24 cellular contexts compared by ENCODE assay signal in the genomic region with DNA sequence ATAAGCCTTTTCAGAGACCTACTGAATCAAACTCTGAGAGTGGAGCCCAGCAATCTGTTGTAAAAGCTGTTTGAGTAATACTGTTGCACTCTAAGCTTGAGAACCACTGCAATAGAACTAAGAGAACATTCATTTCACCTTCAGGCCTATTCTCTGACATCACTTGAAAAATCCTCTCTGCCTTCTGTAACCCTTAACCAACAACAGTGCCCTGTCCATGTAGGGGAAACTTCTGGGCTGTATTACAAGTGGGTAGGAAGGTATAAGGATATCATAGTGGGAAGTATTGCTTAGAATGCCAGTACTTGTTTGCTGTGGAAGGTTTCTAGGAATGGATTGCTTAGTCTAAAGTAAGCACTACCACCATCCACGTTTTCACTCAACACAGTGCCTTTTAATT. TPM values are rescaled to one million over a fixed set of nuclear protein-coding genes. Genes with fewer than 3 reads are reported as not detected.
DNase-seq lines count a peak whose midpoint lies in the region; ATAC-seq and TF ChIP-seq lines count a peak whose summit lies in the region.
"Had no signal": no experiment of that assay in that cellular context is flagged by ENCODE, and none has a peak within 500 bp of the region (broad histone marks: within the 10 kb centered on the region; RNA-seq: fewer than 3 reads in every experiment).

No MANE protein-coding gene starts in this region.

- no peak for TF ChIP-seq EP300 in esophagus muscularis mucosa (IDR thresholded peaks at IDR 0.05)

- intact Hi-C loops in left ventricle myocardium superior (cut with micrococcal nuclease) (loop anchor here (10.0 kb wide), 1 partner anchor 243 kb away; no protein-coding TSS in a partner anchor), esophagus muscularis mucosa (cut with DNase I) (no loop called here)

- no peaks in the 10 kb centered on the region for H3K27me3 ChIP-seq in subcutaneous abdominal adipose tissue (ENCODE audit: control insufficient read depth in 5 of 5, insufficient read depth in 4 of 5, low read length in 5 of 5)
- no peaks in the 10 kb centered on the region for H3K27me3 ChIP-seq in esophagus muscularis mucosa
- H3K27me3 ChIP-seq: BE2C had no signal

- DNase-seq in amniotic epithelial cell (ENCODE audit: low read depth) (peak; percentile 46), choroid plexus epithelial cell (ENCODE audit: low read depth) (peak; percentile 11), left ventricle myocardium superior (no peak), esophagus muscularis mucosa (ENCODE audit: extremely low spot score) (no peak)
- DNase-seq: BE2C; Calu3; CD8-positive, alpha-beta memory T cell; DMS153; DND-41; Kasumi-1; MV-4-11; NCI-H1105; NCI-H1436 treated with DMSO at 0.1 percent for 48 hours; NCI-H1930; NCI-H2107; NCI-H446; NCI-H524 treated with DMSO at 0.1 percent for 48 hours; NCI-H774; PC-3; SHP77 had no signal

- TF ChIP-seq CTCF in choroid plexus epithelial cell (conservative IDR thresholded peaks at IDR 0.05; ENCODE audit: low read depth, low read length) (no peak), esophagus muscularis mucosa (IDR thresholded peaks at IDR 0.05) (no peak)

- H3K4me3 ChIP-seq in choroid plexus epithelial cell (ENCODE audit: low read depth, low read length) (no peak overlapping the region), subcutaneous abdominal adipose tissue (ENCODE audit: low read depth in 1 of 5, low read length in 5 of 5) (no peak overlapping the region), esophagus muscularis mucosa (no peak overlapping the region)
- H3K4me3 ChIP-seq: K562 had no signal

- H3K4me1 ChIP-seq in subcutaneous abdominal adipose tissue (ENCODE audit: control insufficient read depth in 5 of 5, insufficient read depth in 5 of 5, low read length in 5 of 5) (peaks cover 0 to 19% (median 0%) of the 10 kb centered on the region in 5 donors), esophagus muscularis mucosa (no peaks in the 10 kb centered on the region)
- H3K4me1 ChIP-seq: BE2C had no signal

- H3K9me3 ChIP-seq in subcutaneous abdominal adipose tissue (ENCODE audit: control insufficient read depth in 5 of 5, low read length in 5 of 5) (no peaks in the 10 kb centered on the region), esophagus muscularis mucosa (no peaks in the 10 kb centered on the region)
- H3K9me3 ChIP-seq: BE2C had no signal

- TF ChIP-seq POLR2A in esophagus muscularis mucosa (IDR thresholded peaks at IDR 0.05; ENCODE audit: low read depth) = no peak

- ATAC-seq in left ventricle myocardium superior (peak; percentile 51), HG03196 (IDR thresholded peaks at IDR 0.05; ENCODE audit: unreplicated experiment) (no peak), GM18858 (IDR thresholded peaks at IDR 0.05; ENCODE audit: unreplicated experiment) (no peak)
- ATAC-seq: K562, PC-3 had no signal

- peak overlapping the region; percentile 34 for H3K27ac ChIP-seq in subcutaneous abdominal adipose tissue (ENCODE audit: low read depth, low read length)
- no peak overlapping the region for H3K27ac ChIP-seq in esophagus muscularis mucosa (replicated peaks in 1 of 4)

- H3K36me3 ChIP-seq in subcutaneous abdominal adipose tissue (ENCODE audit: control insufficient read depth in 5 of 5, insufficient read depth in 5 of 5, low read length in 5 of 5) (peaks cover 15 to 35% (median 33%) of the 10 kb centered on the region in 5 donors), esophagus muscularis mucosa (peaks cover 10 to 43% (median 31%) of the 10 kb centered on the region in 4 donors)
- H3K36me3 ChIP-seq: BE2C had no signal

- peak overlapping the region in 1 of 5 donors; percentile 32 for H3K9ac ChIP-seq in subcutaneous abdominal adipose tissue (ENCODE audit: low read length in 5 of 5)

- 20% methylated on average over 1 of the region's 1 CpG for WGBS in esophagus muscularis mucosa

RNA-seq across cellular contexts. Expression of a gene that starts 42.9 kb away (rescaled TPM):
- total RNA-seq in left ventricle myocardium superior (122 TPM), esophagus muscularis mucosa (10 to 100 TPM; 56.2 to 73.1 (median 61.8) TPM)

Comparison
In these comparisons a context has a peak if more than half of its experiments do, and no peak if none do; other contexts are left out.
1. DNase-seq: peak in amniotic epithelial cell (single experiment) and choroid plexus epithelial cell (single experiment); none in left ventricle myocardium superior (single experiment) and esophagus muscularis mucosa (single experiment).